23 cellular contexts compared by ENCODE assay signal in the genomic region with DNA sequence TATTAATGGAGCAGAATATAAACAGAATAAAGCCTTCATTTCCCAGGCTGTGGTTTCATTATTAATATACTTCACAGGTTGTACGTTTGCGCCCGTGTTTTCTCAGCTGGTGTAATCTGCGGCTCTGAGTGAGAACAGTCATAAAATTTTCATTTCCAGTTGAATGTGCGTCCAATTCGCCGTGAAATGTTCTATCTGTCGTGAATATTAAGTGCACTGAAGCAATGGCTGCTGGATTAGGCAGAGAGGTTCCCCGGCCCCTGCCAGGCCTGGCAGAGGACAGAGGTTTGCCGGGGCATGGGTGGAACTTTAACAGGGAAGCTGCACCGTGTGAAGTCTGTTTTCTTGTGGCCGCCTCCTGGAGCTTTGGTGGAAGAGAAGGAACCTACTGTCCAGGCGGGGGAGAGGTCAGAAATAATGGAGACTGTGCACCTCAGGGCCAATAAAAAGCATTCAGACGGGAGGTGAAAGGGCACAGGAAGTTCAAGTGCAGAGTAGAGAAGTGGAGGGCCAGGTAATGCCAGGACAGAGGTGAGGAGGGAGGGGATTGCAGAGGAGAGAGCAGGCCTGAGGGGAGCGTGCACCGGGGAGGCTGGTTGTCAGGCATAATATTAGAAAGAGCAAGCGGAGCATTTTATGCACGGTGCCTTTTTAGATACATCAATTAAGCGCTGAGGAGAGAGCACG.
"Had no signal": no experiment of that assay in that cellular context is flagged by ENCODE, and none has a peak within 500 bp of the region (broad histone marks: within the 10 kb centered on the region; RNA-seq: fewer than 3 reads in every experiment).

No MANE protein-coding gene starts in this region.

- ATAC-seq: activated CD8-positive, alpha-beta T cell treated with anti-CD3 and anti-CD28 coated beads for 36 hours; activated naive CD8-positive, alpha-beta T cell treated with anti-CD3 and anti-CD28 coated beads, Interleukin-2, amount 50 U/mL, for 24 hours; activated T-cell treated with anti-CD3 and anti-CD28 coated beads, Interleukin-2, amount 50 U/mL, for 4 hours; activated T-helper 17 cell treated with anti-CD3 and anti-CD28 coated beads, Interleukin-2, amount 50 U/mL, for 72 hours; heart right ventricle; left lung; lower lobe of right lung; naive thymus-derived CD8-positive, alpha-beta T cell; upper lobe of right lung had no signal

- DNase-seq: activated CD4-positive, alpha-beta T cell treated with anti-CD3 and anti-CD28 coated beads, Interleukin-2, amount 10 ng/mL, durations not matched to agents 7 days and 5 days; activated CD4-positive, CD25-positive, alpha-beta regulatory T cell treated with anti-CD3 and anti-CD28 coated beads, Interleukin-2, amount 50 U/mL, for 72 hours; activated CD8-positive, alpha-beta T cell treated with anti-CD3 and anti-CD28 coated beads for 36 hours; activated naive CD8-positive, alpha-beta T cell treated with anti-CD3 and anti-CD28 coated beads, Interleukin-2, amount 50 U/mL, for 24 hours; activated T-cell treated with anti-CD3 and anti-CD28 coated beads, Interleukin-2, amount 50 U/mL, for 4 hours; dermis blood vessel endothelial cell; effector CD8-positive, alpha-beta T cell; esophagus squamous epithelium; foreskin melanocyte; heart right ventricle; kidney glomerular epithelial cell; left lung; lower lobe of right lung; mesenchymal stem cell; naive thymus-derived CD8-positive, alpha-beta T cell; stimulated activated CD4-positive, alpha-beta T cell treated with anti-CD3 and anti-CD28 coated beads, Interleukin-1b, Interleukin-23, amount 100 ng/mL, for 48 hours; stimulated activated CD4-positive, alpha-beta T cell treated with anti-CD3 and anti-CD28 coated beads, Interleukin-4, amount 100 ng/mL, for 4 hours; stimulated activated CD8-positive, alpha-beta memory T cell treated with anti-CD3 and anti-CD28 coated beads, Interleukin-4, amount 100 ng/mL, for 48 hours; stomach; T-helper 2 cell; tibial artery; upper lobe of right lung had no signal
